In the genomic region with DNA sequence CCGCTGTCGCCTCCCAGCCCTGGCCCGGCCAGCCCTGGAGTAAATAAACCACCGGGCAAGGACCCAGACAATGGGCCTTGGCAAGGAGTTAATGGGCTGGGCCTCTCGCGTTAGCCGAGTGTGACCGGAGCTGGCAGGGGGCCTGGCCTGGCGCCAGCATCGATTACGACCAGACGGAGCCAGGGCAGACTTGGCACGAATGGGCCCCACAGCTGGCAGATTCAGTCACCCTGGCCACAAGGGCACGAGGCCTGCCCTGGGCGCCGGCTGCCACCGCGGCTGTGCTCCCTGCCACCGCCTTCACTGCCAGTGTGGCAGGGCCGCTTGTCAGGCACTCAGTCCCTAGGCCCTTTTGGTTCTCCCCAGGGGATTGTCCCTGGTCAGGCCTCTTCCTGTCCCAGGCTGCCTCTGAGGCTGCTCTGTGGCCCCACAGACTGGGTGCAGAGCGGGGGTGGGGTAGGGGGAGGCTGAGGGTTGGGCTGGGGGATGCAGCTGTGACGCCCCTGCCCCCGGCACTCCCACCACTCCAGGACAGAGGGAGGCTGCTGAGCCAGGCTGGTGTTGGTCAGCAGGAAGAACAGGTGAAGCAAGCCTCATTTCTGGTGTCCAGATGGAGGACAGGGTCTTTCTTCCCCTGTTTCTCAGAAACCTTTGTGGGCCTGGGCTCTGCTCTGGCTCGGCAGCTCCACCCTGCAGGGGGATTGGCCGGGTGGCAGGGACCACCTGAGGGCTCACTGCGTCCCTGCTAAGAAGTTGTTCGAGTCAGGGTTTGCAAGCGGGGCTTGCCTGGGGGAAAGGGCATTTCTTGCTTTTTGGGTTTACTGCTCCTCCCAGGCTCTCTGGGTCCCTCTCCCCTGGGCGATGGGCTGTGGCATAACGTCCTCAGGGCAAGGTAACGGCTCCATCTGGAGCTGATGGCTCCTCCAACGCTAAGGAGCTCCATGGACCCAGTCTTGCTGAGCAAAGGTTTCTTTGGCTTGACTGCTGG, we compare ENCODE assay signal across 8 cellular contexts. TPM values are rescaled to one million over a fixed set of nuclear protein-coding genes. Genes with fewer than 3 reads are reported as not detected.
DNase-seq lines count a peak whose midpoint lies in the region; ATAC-seq and TF ChIP-seq lines count a peak whose summit lies in the region.

No MANE protein-coding gene starts in this region.

- peak; percentile 86 for DNase-seq in AG10803 (ENCODE audit: low read depth)
- DNase-seq in PC-3 = peak; percentile 97
- peak; percentile 93 for DNase-seq in esophagus muscularis mucosa (ENCODE audit: extremely low spot score)
- DNase-seq in naive B cell = peak; percentile 48
- DNase-seq in stimulated activated CD4-positive, alpha-beta T cell treated with anti-CD3 and anti-CD28 coated beads, Interleukin-4, amount 100 ng/mL, for 4 hours = no peak
- no peak for DNase-seq in activated CD8-positive, alpha-beta memory T cell treated with anti-CD3 and anti-CD28 coated beads, Interleukin-2, amount 50 U/mL, for 48 hours

- peak overlapping the region; percentile 59 for H3K4me2 ChIP-seq in PC-3 (ENCODE audit: low read length)

- POLR2A ChIA-PET in PC-3 (lab: Charles Lee; ENCODE audit: unreplicated experiment) = interaction anchor here (0.5 kb wide), 1 partner anchor 1475 kb away, joined by 3 read pairs; the partner anchor contains the start of gene RPAP1

- intact Hi-C loops in PC-3 (cut with micrococcal nuclease) = loop anchor here (1.0 kb wide), 1 partner anchor 29 kb away; no protein-coding TSS in a partner anchor
- intact Hi-C loops in esophagus muscularis mucosa (cut with DNase I) = no loop called here

- H3K79me2 ChIP-seq in PC-3 (ENCODE audit: low read length) = no peaks in the 10 kb centered on the region

- peaks cover 19% of the 10 kb centered on the region for H3K4me1 ChIP-seq in HUES48 (ENCODE audit: control insufficient read depth, insufficient read depth, low read length)
- peaks cover 41% of the 10 kb centered on the region for H3K4me1 ChIP-seq in PC-3 (ENCODE audit: insufficient read depth, low read length)
- peaks cover 19 to 31% (median 26%) of the 10 kb centered on the region in 4 donors for H3K4me1 ChIP-seq in esophagus muscularis mucosa

- TF ChIP-seq CTCF in AG10803 (conservative IDR thresholded peaks at IDR 0.05; ENCODE audit: low read length) (no peak), PC-3 (conservative IDR thresholded peaks at IDR 0.05; ENCODE audit: low read depth, low read length) (no peak), esophagus muscularis mucosa (IDR thresholded peaks at IDR 0.05) (no peak)

- no peaks in the 10 kb centered on the region for H3K9me2 ChIP-seq in PC-3 (replicated peaks; ENCODE audit: low read length)

- BruUV-seq in PC-3 (replicated peaks; lab: Mats Ljungman, UMichigan) = no TSS peak

- H3K9me3 ChIP-seq in HUES48 (ENCODE audit: control insufficient read depth, insufficient read depth, low read length) (no peaks in the 10 kb centered on the region), PC-3 (ENCODE audit: low read length) (no peaks in the 10 kb centered on the region), esophagus muscularis mucosa (no peaks in the 10 kb centered on the region)

- peaks cover 20 to 45% (median 30%) of the 10 kb centered on the region in 3 donors for H3K4me1 Mint-ChIP-seq in naive B cell

- no peak for TF ChIP-seq EP300 in esophagus muscularis mucosa (IDR thresholded peaks at IDR 0.05)

- peak overlapping the region in 4 of 8 donors; percentile 18 to 73 (median 39) for H3K4me3 Mint-ChIP-seq in naive B cell

- no peaks in the 10 kb centered on the region for H3K9me3 Mint-ChIP-seq in naive B cell

- H3K27me3 ChIP-seq in HUES48 (ENCODE audit: control insufficient read depth, insufficient read depth, low read length) (no peaks in the 10 kb centered on the region), PC-3 (ENCODE audit: low read length) (no peaks in the 10 kb centered on the region), esophagus muscularis mucosa (no peaks in the 10 kb centered on the region)

- H3K27ac Mint-ChIP-seq in naive B cell = peak overlapping the region in 3 of 6 donors; percentile 7 to 86 (median 66)

- no peak overlapping the region for H3K9ac ChIP-seq in HUES48 (ENCODE audit: low read depth, low read length)
- H3K9ac ChIP-seq in PC-3 (ENCODE audit: low read length) = peak overlapping the region; percentile 24

- no peak for TF ChIP-seq POLR2A in esophagus muscularis mucosa (IDR thresholded peaks at IDR 0.05; ENCODE audit: low read depth)

- H3F3A ChIP-seq in PC-3 (ENCODE audit: low read length, unreplicated experiment) = no peaks in the 10 kb centered on the region

- 0 out of 2 replicates have a peak overlapping the region, but pooled peaks have one; percentile 8 for H2AFZ ChIP-seq in PC-3 (ENCODE audit: low read length)

- CTCF ChIA-PET in PC-3 (lab: Charles Lee) = interaction anchor here (0.6 kb wide), 1 partner anchor 116 kb away, joined by 3 read pairs; no protein-coding TSS in a partner anchor

- ATAC-seq in GM19351 (IDR thresholded peaks at IDR 0.05; ENCODE audit: unreplicated experiment) = peak; percentile 49
- peak; percentile 85 for ATAC-seq in PC-3
- ATAC-seq in naive B cell (ENCODE audit: low read depth in 2 of 2) = peak; percentile 54 to 68

- peaks cover 0 to 4% (median 0%) of the 10 kb centered on the region in 3 donors for H3K27me3 Mint-ChIP-seq in naive B cell

- no peaks in the 10 kb centered on the region for H3K36me3 Mint-ChIP-seq in naive B cell

- H4K20me1 ChIP-seq in PC-3 (ENCODE audit: low read length) = no peaks in the 10 kb centered on the region

- 46% methylated on average over 17 of the region's 32 CpGs for WGBS in esophagus muscularis mucosa

- H3K27ac ChIP-seq in HUES48 (ENCODE audit: low read depth, low read length) (peak overlapping the region; percentile 68), PC-3 (ENCODE audit: low read length) (peak overlapping the region; percentile 41), esophagus muscularis mucosa (replicated peaks in 1 of 4) (peak overlapping the region; percentile 59 to 71 (median 70))

- no peaks in the 10 kb centered on the region for H3K36me3 ChIP-seq in HUES48 (ENCODE audit: control insufficient read depth, insufficient read depth, low read length)
- H3K36me3 ChIP-seq in PC-3 (ENCODE audit: low read depth, low read length) = no peaks in the 10 kb centered on the region
- H3K36me3 ChIP-seq in esophagus muscularis mucosa = peaks cover 0 to 10% (median 4%) of the 10 kb centered on the region in 4 donors

- H3K4me3 ChIP-seq in AG10803 (ENCODE audit: low read length) (no peak overlapping the region), HUES48 (ENCODE audit: low read depth, low read length) (no peak overlapping the region; the same call in 1 of the 2 replicates), PC-3 (ENCODE audit: low read length) (no peak overlapping the region), esophagus muscularis mucosa (peak overlapping the region in 2 of 4 donors; percentile 22 to 32)

RNA-seq across cellular contexts. Expression of gene SRP14, which starts 30.5 kb away (rescaled TPM):
- 362 and 378 TPM in 2 replicates for total RNA-seq in PC-3 (2014; rRNA removed)
- 100 to 1,000 TPM; 262 to 412 (median 301) TPM for total RNA-seq in esophagus muscularis mucosa
- polyA plus RNA-seq in naive B cell (ENCODE audit: low read depth in 6 of 6) = 1,000 to 10,000 TPM in 1 of 6 donors, 100 to 1,000 TPM in 5; 640 to 1,092 (median 833) TPM

RNA-seq across cellular contexts. Expression of gene BMF, which starts 39.2 kb away (rescaled TPM):
- total RNA-seq in PC-3 (2014; rRNA removed) = 0.95 and 5.2 TPM in 2 replicates
- total RNA-seq in esophagus muscularis mucosa = 1 to 10 TPM; 4.6 to 8.3 (median 6.3) TPM
- polyA plus RNA-seq in naive B cell (ENCODE audit: low read depth in 6 of 6) = 1 to 10 TPM in 5 of 6 donors, under 1 TPM in 1; 0.66 to 7.7 (median 5.5) TPM

Comparison
In these comparisons a context has a peak if more than half of its experiments do, and no peak if none do; other contexts are left out.
1. DNase-seq: peak in AG10803 (single experiment), PC-3 (single experiment), esophagus muscularis mucosa (single experiment) and naive B cell (single experiment); none in stimulated activated CD4-positive, alpha-beta T cell treated with anti-CD3 and anti-CD28 coated beads, Interleukin-4, amount 100 ng/mL, for 4 hours (0 of 2) and activated CD8-positive, alpha-beta memory T cell treated with anti-CD3 and anti-CD28 coated beads, Interleukin-2, amount 50 U/mL, for 48 hours (single experiment).
2. Peak in every context shown above with its lines, with median percentiles within 50 percentile points of each other: ATAC-seq and H3K27ac ChIP-seq.